24 cellular contexts compared by ENCODE assay signal in the genomic region with DNA sequence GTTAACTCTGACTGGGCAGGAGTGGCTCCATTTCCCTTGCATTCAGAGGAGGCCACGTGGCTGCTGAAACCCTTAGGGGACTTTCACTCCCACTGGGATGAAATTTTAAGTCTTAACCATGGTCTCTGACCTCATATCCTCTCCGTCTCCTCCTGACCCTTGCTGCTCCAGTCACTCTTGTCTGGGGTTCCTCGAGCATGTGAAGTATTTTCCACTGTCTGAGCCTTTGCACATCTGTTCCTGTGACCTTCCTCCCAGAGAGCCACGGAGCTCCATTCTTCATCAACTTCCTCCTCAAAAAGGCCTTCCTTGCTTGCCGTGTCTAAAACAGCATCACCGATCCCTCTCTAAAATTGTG.
DNase-seq lines count a peak whose midpoint lies in the region; ATAC-seq, FAIRE-seq and TF ChIP-seq lines count a peak whose summit lies in the region.
"Had no signal": no experiment of that assay in that cellular context is flagged by ENCODE, and none has a peak within 500 bp of the region (broad histone marks: within the 10 kb centered on the region; RNA-seq: fewer than 3 reads in every experiment).

No MANE protein-coding gene starts in this region.

- H3K4me3 ChIP-seq in K562 (no peak overlapping the region), foreskin fibroblast (ENCODE audit: low read depth in 1 of 2, low read length in 2 of 2) (no peak overlapping the region), osteoblast (ENCODE audit: insufficient read depth, low read length) (no peak overlapping the region), upper lobe of right lung (no peak overlapping the region)
- H3K4me3 ChIP-seq: PC-9, SK-N-MC had no signal

- H3K27me3 ChIP-seq in K562 (ENCODE audit: control insufficient read depth in 2 of 2, insufficient read depth in 2 of 2, low read length in 2 of 2) (peaks cover 0 to 9% of the 10 kb centered on the region in 2 experiments; a peak in 2 of 5 replicates), osteoblast (ENCODE audit: insufficient read depth, low read length) (no peaks in the 10 kb centered on the region), upper lobe of right lung (no peaks in the 10 kb centered on the region)
- H3K27me3 ChIP-seq: neutrophil had no signal

- H4K20me1 ChIP-seq in K562 (replicated peaks; ENCODE audit: control insufficient read depth, insufficient read depth, low read length) (no peaks in the 10 kb centered on the region), osteoblast (ENCODE audit: insufficient read depth, low read length) (no peaks in the 10 kb centered on the region)

- H3K4me1 ChIP-seq in K562 (replicated peaks in 1 of 2; ENCODE audit: control insufficient read depth in 2 of 2, insufficient read depth in 2 of 2, low read length in 2 of 2) (no peaks in the 10 kb centered on the region), osteoblast (ENCODE audit: insufficient read depth, low read length) (peaks cover 3% of the 10 kb centered on the region), upper lobe of right lung (peaks cover 12% of the 10 kb centered on the region)

- 2% methylated on average over 6 of the region's 6 CpGs for WGBS in K562 (ENCODE audit: insufficient coverage, low coverage, missing lambda C conversion rate)

- no peak for TF ChIP-seq POLR2A in K562 (conservative IDR thresholded peaks at IDR 0.05)

- DNase-seq in K562 (ENCODE audit: extremely low read depth in 1 of 4, low spot score in 3 of 4), result no peak
- DNase-seq in foreskin fibroblast, result peak; percentile 65 to 69
- peak; percentile 68 for DNase-seq in osteoblast (ENCODE audit: insufficient read length, low spot score, missing footprints)
- no peak for DNase-seq in upper lobe of right lung
- no peak for DNase-seq in natural killer cell treated with Interleukin-12 subunit alpha and Interleukin-12 subunit beta and Interleukin-15 and Interleukin-18, amount 100 ng/mL, for 72 hours (ENCODE audit: low spot score)
- DNase-seq in NOMO-1 treated with DMSO at 0.1 percent for 48 hours (lab: John Stamatoyannopoulos, UW; ENCODE audit: unreplicated experiment), result no peak
- DNase-seq: activated CD4-positive, CD25-positive, alpha-beta regulatory T cell treated with anti-CD3 and anti-CD28 coated beads, Interleukin-2, amount 50 U/mL, for 72 hours; activated CD8-positive, alpha-beta memory T cell treated with anti-CD3 and anti-CD28 coated beads, Interleukin-2, amount 10 ng/mL, durations not matched to agents 7 days and 5 days; activated naive CD8-positive, alpha-beta T cell treated with anti-CD3 and anti-CD28 coated beads, Interleukin-2, amount 50 U/mL, for 24 hours; central memory CD4-positive, alpha-beta T cell; effector memory CD4-positive, alpha-beta T cell; hypothalamus; NCI-H774; PC-9; stimulated activated CD4-positive, alpha-beta T cell treated with anti-CD3 and anti-CD28 coated beads, Interleukin-2, amount 100 ng/mL, for 48 hours; T1000 had no signal

- H2AFZ ChIP-seq in K562 (ENCODE audit: low read depth, low read length) (0 out of 2 replicates have a peak overlapping the region, but pooled peaks have one; percentile 4), osteoblast (ENCODE audit: low read length) (peak overlapping the region; percentile 11)
- H2AFZ ChIP-seq: PC-9 had no signal

- POLR2A ChIA-PET in K562 (lab: Yijun Ruan, JAX), result no interaction called here

- H3K4me1 Mint-ChIP-seq in natural killer cell treated with Interleukin-12 subunit alpha and Interleukin-12 subunit beta and Interleukin-15 and Interleukin-18, amount 100 ng/mL, for 72 hours (ENCODE audit: low read depth in 2 of 2), result no peaks in the 10 kb centered on the region
- H3K4me1 Mint-ChIP-seq: activated naive CD8-positive, alpha-beta T cell treated with anti-CD3 and anti-CD28 coated beads, Interleukin-2, amount 50 U/mL, for 24 hours had no signal

- intact Hi-C loops in K562 (cut with micrococcal nuclease) (no loop called here), upper lobe of right lung (cut with DNase I) (no loop called here)

- H3K36me3 ChIP-seq in K562 (ENCODE audit: control insufficient read depth, insufficient read depth, low read length) (no peaks in the 10 kb centered on the region), osteoblast (ENCODE audit: insufficient read depth, low read length) (no peaks in the 10 kb centered on the region), upper lobe of right lung (no peaks in the 10 kb centered on the region)
- H3K36me3 ChIP-seq: neutrophil had no signal

- H3K27ac Mint-ChIP-seq in natural killer cell treated with Interleukin-12 subunit alpha and Interleukin-12 subunit beta and Interleukin-15 and Interleukin-18, amount 100 ng/mL, for 72 hours, result no peak overlapping the region
- H3K27ac Mint-ChIP-seq: activated CD8-positive, alpha-beta memory T cell treated with anti-CD3 and anti-CD28 coated beads, Interleukin-2, amount 10 ng/mL, durations not matched to agents 7 days and 5 days; activated naive CD8-positive, alpha-beta T cell treated with anti-CD3 and anti-CD28 coated beads, Interleukin-2, amount 50 U/mL, for 24 hours; activated T-helper 2 cell treated with anti-CD3 and anti-CD28 coated beads, Interferon-gamma antibody, Interleukin-2, Interleukin-4, amounts not matched to agents 10 μg/mL and 5 μg/mL and 100 μg/mL, durations not matched to agents 14 hours and 24 hours and 36 hours had no signal

- no peak for ATAC-seq in K562
- ATAC-seq in upper lobe of right lung, result peak; percentile 80
- ATAC-seq in HG02678 (IDR thresholded peaks at IDR 0.05; ENCODE audit: unreplicated experiment), result no peak
- ATAC-seq in natural killer cell treated with Interleukin-12 subunit alpha and Interleukin-12 subunit beta and Interleukin-15 and Interleukin-18, amount 100 ng/mL, for 72 hours, result no peak
- ATAC-seq: activated CD8-positive, alpha-beta memory T cell treated with anti-CD3 and anti-CD28 coated beads, Interleukin-2, amount 10 ng/mL, durations not matched to agents 7 days and 5 days; activated naive CD8-positive, alpha-beta T cell treated with anti-CD3 and anti-CD28 coated beads, Interleukin-2, amount 50 U/mL, for 24 hours; sciatic nerve had no signal

- H3K36me3 Mint-ChIP-seq in natural killer cell treated with Interleukin-12 subunit alpha and Interleukin-12 subunit beta and Interleukin-15 and Interleukin-18, amount 100 ng/mL, for 72 hours, result no peaks in the 10 kb centered on the region
- H3K36me3 Mint-ChIP-seq: activated CD8-positive, alpha-beta memory T cell treated with anti-CD3 and anti-CD28 coated beads, Interleukin-2, amount 10 ng/mL, durations not matched to agents 7 days and 5 days had no signal

- no peak overlapping the region for H3K27ac ChIP-seq in K562 (ENCODE audit: extremely low read depth, low read depth, low read length)
- no peak overlapping the region for H3K27ac ChIP-seq in osteoblast (ENCODE audit: low read depth, low read length)
- peak overlapping the region; percentile 51 for H3K27ac ChIP-seq in upper lobe of right lung
- H3K27ac ChIP-seq: neutrophil, PC-9, SK-N-MC had no signal

- H3K79me2 ChIP-seq in K562 (ENCODE audit: control insufficient read depth, insufficient read depth, low read length) (no peaks in the 10 kb centered on the region), osteoblast (ENCODE audit: insufficient read depth, low read length) (no peaks in the 10 kb centered on the region)

- in situ Hi-C loops in K562 (cut with MboI), result no loop called here

- TF ChIP-seq CTCF in K562 (IDR thresholded peaks at IDR 0.05 in 2 of 3, conservative IDR thresholded peaks at IDR 0.05 in 1 of 3; ENCODE audit: insufficient read depth in 2 of 3, low read depth in 1 of 3, low read length in 3 of 3) (no peak), foreskin fibroblast (IDR thresholded peaks at IDR 0.05; ENCODE audit: low read depth, low read length) (no peak), osteoblast (IDR thresholded peaks at IDR 0.05; ENCODE audit: extremely low read depth, low read depth, low read length) (no peak), upper lobe of right lung (IDR thresholded peaks at IDR 0.05) (no peak)

- no TSS peak for BruUV-seq in K562 (replicated peaks; lab: Mats Ljungman, UMichigan)

- no peak for TF ChIP-seq RAD21 in K562 (CRISPR knock-in tag; conservative IDR thresholded peaks at IDR 0.05 in 1 of 2, IDR thresholded peaks at IDR 0.05 in 1 of 2)

- H3K9me3 Mint-ChIP-seq in natural killer cell treated with Interleukin-12 subunit alpha and Interleukin-12 subunit beta and Interleukin-15 and Interleukin-18, amount 100 ng/mL, for 72 hours, result no peaks in the 10 kb centered on the region
- H3K9me3 Mint-ChIP-seq: activated T-helper 2 cell treated with anti-CD3 and anti-CD28 coated beads, Interferon-gamma antibody, Interleukin-2, Interleukin-4, amounts not matched to agents 10 μg/mL and 5 μg/mL and 100 μg/mL, durations not matched to agents 14 hours and 24 hours and 36 hours had no signal

- no peak overlapping the region for H3K4me3 Mint-ChIP-seq in natural killer cell treated with Interleukin-12 subunit alpha and Interleukin-12 subunit beta and Interleukin-15 and Interleukin-18, amount 100 ng/mL, for 72 hours
- H3K4me3 Mint-ChIP-seq: activated CD8-positive, alpha-beta memory T cell treated with anti-CD3 and anti-CD28 coated beads, Interleukin-2, amount 10 ng/mL, durations not matched to agents 7 days and 5 days; activated naive CD8-positive, alpha-beta T cell treated with anti-CD3 and anti-CD28 coated beads, Interleukin-2, amount 50 U/mL, for 24 hours had no signal

- FAIRE-seq in K562 (lab: Jason Lieb, UNC), result no peak
- FAIRE-seq: D721Med, G401.6, keratinocyte had no signal

- H3K9me3 ChIP-seq in K562 (replicated peaks; ENCODE audit: control insufficient read depth, insufficient read depth, low read depth, low read length), result no peaks in the 10 kb centered on the region
- H3K9me3 ChIP-seq in osteoblast (ENCODE audit: low read depth, low read length), result no peaks in the 10 kb centered on the region
- H3K9me3 ChIP-seq in upper lobe of right lung, result no peaks in the 10 kb centered on the region
- H3K9me3 ChIP-seq: neutrophil had no signal

- peaks cover 28 to 51% of the 10 kb centered on the region in 2 donors for H3K27me3 Mint-ChIP-seq in natural killer cell treated with Interleukin-12 subunit alpha and Interleukin-12 subunit beta and Interleukin-15 and Interleukin-18, amount 100 ng/mL, for 72 hours

- CTCF ChIA-PET in K562 (lab: Yijun Ruan, JAX; ENCODE audit: low intra/inter-chr PET ratio), result no interaction called here

- H3K9ac ChIP-seq in K562 (ENCODE audit: insufficient read depth in 1 of 2, low read depth in 2 of 2, low read length in 2 of 2), result no peak overlapping the region

- H3K9me1 ChIP-seq in K562 (ENCODE audit: control insufficient read depth, insufficient read depth, low read length), result no peaks in the 10 kb centered on the region

- no peak overlapping the region for H3K4me2 ChIP-seq in K562 (ENCODE audit: insufficient read depth, low read length)
- H3K4me2 ChIP-seq in osteoblast (ENCODE audit: insufficient read depth, low read length), result no peak overlapping the region
- H3K4me2 ChIP-seq: PC-9 had no signal

- no peak for TF ChIP-seq EP300 in K562 (IDR thresholded peaks at IDR 0.05; ENCODE audit: low read length)

TF ChIP-seq in K562, 482 proteins besides CTCF, POLR2A, EP300 and RAD21 (continues in another document):
- no peak for TF ChIP-seq HNRNPL (IDR thresholded peaks at IDR 0.05; ENCODE audit: low read depth, low read length)

Comparison
In these comparisons a context has a peak if more than half of its experiments do, and no peak if none do; other contexts are left out.
1. DNase-seq: peak in foreskin fibroblast (2 of 2) and osteoblast (single experiment); none in K562 (0 of 4), upper lobe of right lung (single experiment), natural killer cell treated with Interleukin-12 subunit alpha and Interleukin-12 subunit beta and Interleukin-15 and Interleukin-18, amount 100 ng/mL, for 72 hours (single experiment) and NOMO-1 treated with DMSO at 0.1 percent for 48 hours (single experiment).